In the genomic region with DNA sequence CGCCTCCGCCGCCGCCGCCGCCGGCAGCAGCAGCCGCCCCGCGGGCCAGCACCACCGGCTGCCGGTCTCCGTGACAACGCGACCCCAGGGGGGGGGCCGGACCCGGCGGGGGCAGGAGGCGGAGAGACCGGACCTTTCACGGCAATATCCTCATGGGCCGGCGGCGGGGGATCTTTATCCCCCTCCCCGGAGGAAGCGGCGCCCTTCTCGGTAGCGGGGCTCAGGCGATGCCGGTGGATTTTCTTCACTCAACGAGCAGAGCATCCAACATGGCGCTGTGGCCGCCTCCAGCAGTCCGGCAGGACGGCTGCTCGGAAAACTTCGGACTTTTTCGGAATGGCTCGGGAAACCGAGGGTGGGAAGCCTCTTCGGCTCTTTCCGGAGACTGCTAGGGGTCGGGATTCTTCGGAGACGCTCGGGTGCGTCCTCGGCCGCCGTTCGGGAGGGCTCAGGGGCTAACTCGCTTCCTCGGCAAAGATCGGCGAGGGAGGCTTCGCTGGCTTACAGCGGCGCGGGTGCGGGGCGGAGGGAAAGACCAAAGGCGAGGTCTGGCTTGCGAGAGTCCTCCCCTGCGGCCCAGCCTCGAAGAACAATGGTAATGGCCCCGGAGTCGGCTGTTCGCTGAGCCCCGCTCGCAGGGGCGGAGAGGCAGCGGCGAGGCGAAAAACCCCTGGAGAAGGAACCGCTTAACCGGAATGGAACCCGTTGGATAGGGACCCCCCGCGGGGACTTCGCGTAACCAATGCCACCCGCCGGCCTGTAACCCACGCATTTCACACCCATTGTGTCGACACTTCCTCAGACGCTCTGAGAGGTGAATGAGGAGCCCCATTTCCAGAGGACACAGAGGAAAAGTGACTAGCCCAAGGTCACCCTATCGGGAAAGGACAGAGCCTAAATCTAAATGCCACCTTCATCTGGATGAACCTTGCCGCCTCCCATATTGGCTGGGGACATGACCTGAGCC, we compare ENCODE assay signal across 8 cellular contexts. TPM values are rescaled to one million over a fixed set of nuclear protein-coding genes. Genes with fewer than 3 reads are reported as not detected.
DNase-seq lines count a peak whose midpoint lies in the region; ATAC-seq and TF ChIP-seq lines count a peak whose summit lies in the region.

A gene with protein sequence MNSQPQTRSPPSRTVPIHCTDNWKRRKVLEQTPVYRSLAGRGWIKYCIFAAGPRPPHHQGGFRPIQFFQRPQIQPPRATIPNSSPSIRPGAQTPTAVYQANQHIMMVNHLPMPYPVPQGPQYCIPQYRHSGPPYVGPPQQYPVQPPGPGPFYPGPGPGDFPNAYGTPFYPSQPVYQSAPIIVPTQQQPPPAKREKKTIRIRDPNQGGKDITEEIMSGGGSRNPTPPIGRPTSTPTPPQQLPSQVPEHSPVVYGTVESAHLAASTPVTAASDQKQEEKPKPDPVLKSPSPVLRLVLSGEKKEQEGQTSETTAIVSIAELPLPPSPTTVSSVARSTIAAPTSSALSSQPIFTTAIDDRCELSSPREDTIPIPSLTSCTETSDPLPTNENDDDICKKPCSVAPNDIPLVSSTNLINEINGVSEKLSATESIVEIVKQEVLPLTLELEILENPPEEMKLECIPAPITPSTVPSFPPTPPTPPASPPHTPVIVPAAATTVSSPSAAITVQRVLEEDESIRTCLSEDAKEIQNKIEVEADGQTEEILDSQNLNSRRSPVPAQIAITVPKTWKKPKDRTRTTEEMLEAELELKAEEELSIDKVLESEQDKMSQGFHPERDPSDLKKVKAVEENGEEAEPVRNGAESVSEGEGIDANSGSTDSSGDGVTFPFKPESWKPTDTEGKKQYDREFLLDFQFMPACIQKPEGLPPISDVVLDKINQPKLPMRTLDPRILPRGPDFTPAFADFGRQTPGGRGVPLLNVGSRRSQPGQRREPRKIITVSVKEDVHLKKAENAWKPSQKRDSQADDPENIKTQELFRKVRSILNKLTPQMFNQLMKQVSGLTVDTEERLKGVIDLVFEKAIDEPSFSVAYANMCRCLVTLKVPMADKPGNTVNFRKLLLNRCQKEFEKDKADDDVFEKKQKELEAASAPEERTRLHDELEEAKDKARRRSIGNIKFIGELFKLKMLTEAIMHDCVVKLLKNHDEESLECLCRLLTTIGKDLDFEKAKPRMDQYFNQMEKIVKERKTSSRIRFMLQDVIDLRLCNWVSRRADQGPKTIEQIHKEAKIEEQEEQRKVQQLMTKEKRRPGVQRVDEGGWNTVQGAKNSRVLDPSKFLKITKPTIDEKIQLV (N-terminal part only) (minus strand): TSS at position 309 of the 967 bp plus-strand sequence. CDS start 174,155 bp downstream, outside the sequence.

- in situ Hi-C loops in Panc1 (cut with HindIII; ENCODE audit: low pct_unique_long_range_greater_than_20kb, low sequenced_read_pairs): no loop called here

- intact Hi-C loops in Panc1 (cut with micrococcal nuclease; ENCODE audit: unreplicated experiment): no loop called here

- peak within 1 kb of the TSS; percentile 90 for H3K4me3 Mint-ChIP-seq in activated T-cell treated with anti-CD3 and anti-CD28 coated beads, Interleukin-2, amount 50 U/mL, for 4 hours

- no TSS peak for BruUV-seq in Panc1 (replicated peaks; lab: Mats Ljungman, UMichigan)

- ATAC-seq in GM21723 (IDR thresholded peaks at IDR 0.05; ENCODE audit: unreplicated experiment): peak; percentile 88
- ATAC-seq in Panc1: peak; percentile 97
- ATAC-seq in activated T-cell treated with anti-CD3 and anti-CD28 coated beads, Interleukin-2, amount 50 U/mL, for 4 hours: peak; percentile 97

- TF ChIP-seq CTCF in Panc1 (IDR thresholded peaks at IDR 0.05): no peak

- H3K9me3 Mint-ChIP-seq in activated T-cell treated with anti-CD3 and anti-CD28 coated beads, Interleukin-2, amount 50 U/mL, for 4 hours: no peaks in the 10 kb centered on the region

- H3K4me1 Mint-ChIP-seq in activated T-cell treated with anti-CD3 and anti-CD28 coated beads, Interleukin-2, amount 50 U/mL, for 4 hours (ENCODE audit: low read depth): peaks cover 21% of the 10 kb centered on the region

- H3K27me3 ChIP-seq in Panc1 (ENCODE audit: control insufficient read depth, insufficient read depth, low read length): no peaks in the 10 kb centered on the region
- H3K27me3 ChIP-seq in mucosa of rectum (ENCODE audit: control insufficient read depth in 2 of 2, insufficient read depth in 2 of 2, low read length in 2 of 2): no peaks in the 10 kb centered on the region

- POLR2A ChIA-PET in Panc1 (lab: Charles Lee): no interaction called here

- peak within 1 kb of the TSS; percentile 89 to 90 for H3K9ac ChIP-seq in mucosa of rectum (ENCODE audit: low read depth in 1 of 2, low read length in 2 of 2)

- CTCF ChIA-PET in Panc1 (lab: Charles Lee): no interaction called here

- H3K4me3 ChIP-seq in Panc1 (ENCODE audit: low read depth in 2 of 2, low read length in 2 of 2) (peak within 1 kb of the TSS; percentile 93 to 94), mucosa of rectum (ENCODE audit: low read length in 2 of 2) (peak within 1 kb of the TSS; percentile 84 to 88)

- peak; percentile 99 for DNase-seq in DMS53 (lab: John Stamatoyannopoulos, UW)
- peak; percentile 95 for DNase-seq in KG1 (lab: John Stamatoyannopoulos, UW)
- peak; percentile 91 for DNase-seq in Panc1 (ENCODE audit: low read depth, low spot score)
- peak; percentile 99 for DNase-seq in activated T-cell treated with anti-CD3 and anti-CD28 coated beads, Interleukin-2, amount 50 U/mL, for 4 hours
- DNase-seq in erythroblast (lab: John Stamatoyannopoulos, UW): peak; percentile 96 to 97
- DNase-seq in stimulated activated CD8-positive, alpha-beta memory T cell treated with anti-CD3 and anti-CD28 coated beads, Interleukin-4, amount 100 ng/mL, for 48 hours: peak; percentile 100

- peaks cover 3% of the 10 kb centered on the region; the same call in 1 of the 2 replicates for H3K36me3 ChIP-seq in Panc1 (ENCODE audit: control insufficient read depth, insufficient read depth, low read length)
- peaks cover 0 to 4% of the 10 kb centered on the region in 2 donors for H3K36me3 ChIP-seq in mucosa of rectum (ENCODE audit: control insufficient read depth in 2 of 2, insufficient read depth in 2 of 2, low read length in 2 of 2)

- H3K4me1 ChIP-seq in Panc1 (ENCODE audit: control insufficient read depth, insufficient read depth, low read length): peaks cover 10% of the 10 kb centered on the region; the same call in 1 of the 2 replicates
- H3K4me1 ChIP-seq in mucosa of rectum (ENCODE audit: control insufficient read depth in 2 of 2, insufficient read depth in 2 of 2, low read length in 2 of 2): peaks cover 4 to 18% of the 10 kb centered on the region in 2 donors

- H3K27me3 Mint-ChIP-seq in activated T-cell treated with anti-CD3 and anti-CD28 coated beads, Interleukin-2, amount 50 U/mL, for 4 hours (ENCODE audit: low read depth): no peaks in the 10 kb centered on the region

- no peaks in the 10 kb centered on the region for H3K36me3 Mint-ChIP-seq in activated T-cell treated with anti-CD3 and anti-CD28 coated beads, Interleukin-2, amount 50 U/mL, for 4 hours (ENCODE audit: insufficient read depth)

- H3K9me3 ChIP-seq in Panc1 (ENCODE audit: control insufficient read depth, insufficient read depth, low read depth, low read length) (no peaks in the 10 kb centered on the region), mucosa of rectum (ENCODE audit: control insufficient read depth in 2 of 2, low read length in 2 of 2) (no peaks in the 10 kb centered on the region)

- peak within 1 kb of the TSS; percentile 94 for H3K27ac ChIP-seq in Panc1 (ENCODE audit: low read length)
- peak within 1 kb of the TSS; percentile 87 to 92 for H3K27ac ChIP-seq in mucosa of rectum (ENCODE audit: low read depth in 2 of 2, low read length in 2 of 2)

- TF ChIP-seq POLR2A in erythroblast (IDR thresholded peaks at IDR 0.05; ENCODE audit: low read length): peak; percentile 72

RNA-seq across cellular contexts. Expression of the gene that starts here (rescaled TPM):
- 78.6 TPM for total RNA-seq in Panc1 (2021; ENCODE audit: unreplicated experiment)
- 43.8 TPM for polyA plus RNA-seq in Panc1 (2012; ENCODE audit: insufficient read length)
- total RNA-seq in activated T-cell treated with anti-CD3 and anti-CD28 coated beads, Interleukin-2, amount 50 U/mL, for 4 hours: 10 to 100 TPM; 43.5 to 48.5 (median 46.1) TPM

Comparison
In these comparisons a context has a peak if more than half of its experiments do, and no peak if none do; other contexts are left out.
1. Peak in every context shown above with its lines: DNase-seq, ATAC-seq, H3K4me3 ChIP-seq and H3K27ac ChIP-seq.